In the genomic region with DNA sequence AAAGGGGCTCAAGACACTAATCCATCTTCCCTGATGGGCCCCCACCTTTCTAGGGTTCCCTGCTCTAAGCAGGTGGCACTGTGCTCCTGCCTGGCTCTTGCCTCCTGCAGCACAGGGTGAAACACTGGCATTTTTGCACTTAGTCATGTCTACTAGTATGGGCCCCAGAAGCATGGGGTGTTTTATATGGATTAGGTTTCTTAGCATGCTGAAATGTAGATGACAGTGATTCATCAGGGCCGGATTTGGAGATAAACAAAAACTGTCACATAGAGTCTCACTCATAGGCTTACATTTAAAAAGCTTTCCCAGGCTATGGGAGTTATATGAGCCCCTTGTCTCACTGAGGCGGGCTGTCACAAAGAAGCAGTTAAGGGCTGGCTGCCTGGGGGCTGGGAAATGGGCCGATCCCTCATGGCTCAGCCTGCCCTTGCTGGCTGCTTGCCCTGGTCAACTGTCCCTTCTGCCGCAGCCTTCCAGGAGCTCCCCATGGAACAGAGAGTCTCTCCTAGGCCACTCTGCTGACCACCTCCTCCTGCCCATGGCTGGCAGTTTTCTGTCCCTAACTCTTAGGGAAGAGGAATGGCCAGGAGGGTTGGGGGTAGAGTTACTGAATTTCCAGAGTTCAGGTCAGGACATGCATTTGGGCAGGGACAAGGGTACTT, we compare ENCODE assay signal across 1 cellular context.
TF ChIP-seq lines count a peak whose summit lies in the region.

No MANE protein-coding gene starts in this region.

TF ChIP-seq in HEK293, 187 proteins besides CTCF, POLR2A, EP300 and RAD21 (continued from another document):
- TF ChIP-seq, protein P1, sequence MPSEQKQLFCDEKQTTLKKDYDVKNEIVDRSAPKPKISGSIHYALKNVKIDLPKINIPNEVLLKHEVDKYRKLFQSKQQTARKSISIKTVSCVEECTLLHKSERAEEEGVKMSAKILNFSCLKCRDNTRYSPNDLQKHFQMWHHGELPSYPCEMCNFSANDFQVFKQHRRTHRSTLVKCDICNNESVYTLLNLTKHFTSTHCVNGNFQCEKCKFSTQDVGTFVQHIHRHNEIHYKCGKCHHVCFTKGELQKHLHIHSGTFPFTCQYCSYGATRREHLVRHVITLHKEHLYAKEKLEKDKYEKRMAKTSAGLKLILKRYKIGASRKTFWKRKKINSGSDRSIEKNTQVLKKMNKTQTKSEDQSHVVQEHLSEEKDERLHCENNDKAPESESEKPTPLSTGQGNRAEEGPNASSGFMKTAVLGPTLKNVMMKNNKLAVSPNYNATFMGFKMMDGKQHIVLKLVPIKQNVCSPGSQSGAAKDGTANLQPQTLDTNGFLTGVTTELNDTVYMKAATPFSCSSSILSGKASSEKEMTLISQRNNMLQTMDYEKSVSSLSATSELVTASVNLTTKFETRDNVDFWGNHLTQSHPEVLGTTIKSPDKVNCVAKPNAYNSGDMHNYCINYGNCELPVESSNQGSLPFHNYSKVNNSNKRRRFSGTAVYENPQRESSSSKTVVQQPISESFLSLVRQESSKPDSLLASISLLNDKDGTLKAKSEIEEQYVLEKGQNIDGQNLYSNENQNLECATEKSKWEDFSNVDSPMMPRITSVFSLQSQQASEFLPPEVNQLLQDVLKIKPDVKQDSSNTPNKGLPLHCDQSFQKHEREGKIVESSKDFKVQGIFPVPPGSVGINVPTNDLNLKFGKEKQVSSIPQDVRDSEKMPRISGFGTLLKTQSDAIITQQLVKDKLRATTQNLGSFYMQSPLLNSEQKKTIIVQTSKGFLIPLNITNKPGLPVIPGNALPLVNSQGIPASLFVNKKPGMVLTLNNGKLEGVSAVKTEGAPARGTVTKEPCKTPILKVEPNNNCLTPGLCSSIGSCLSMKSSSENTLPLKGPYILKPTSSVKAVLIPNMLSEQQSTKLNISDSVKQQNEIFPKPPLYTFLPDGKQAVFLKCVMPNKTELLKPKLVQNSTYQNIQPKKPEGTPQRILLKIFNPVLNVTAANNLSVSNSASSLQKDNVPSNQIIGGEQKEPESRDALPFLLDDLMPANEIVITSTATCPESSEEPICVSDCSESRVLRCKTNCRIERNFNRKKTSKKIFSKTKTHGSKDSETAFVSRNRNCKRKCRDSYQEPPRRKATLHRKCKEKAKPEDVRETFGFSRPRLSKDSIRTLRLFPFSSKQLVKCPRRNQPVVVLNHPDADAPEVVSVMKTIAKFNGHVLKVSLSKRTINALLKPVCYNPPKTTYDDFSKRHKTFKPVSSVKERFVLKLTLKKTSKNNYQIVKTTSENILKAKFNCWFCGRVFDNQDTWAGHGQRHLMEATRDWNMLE (tag by site-specific recombination; conservative IDR thresholded peaks at IDR 0.05; ENCODE audit: low read depth), result no peak
- no peak for TF ChIP-seq ZNF558 (tag by site-specific recombination; IDR thresholded peaks at IDR 0.05)
- TF ChIP-seq, protein P2, sequence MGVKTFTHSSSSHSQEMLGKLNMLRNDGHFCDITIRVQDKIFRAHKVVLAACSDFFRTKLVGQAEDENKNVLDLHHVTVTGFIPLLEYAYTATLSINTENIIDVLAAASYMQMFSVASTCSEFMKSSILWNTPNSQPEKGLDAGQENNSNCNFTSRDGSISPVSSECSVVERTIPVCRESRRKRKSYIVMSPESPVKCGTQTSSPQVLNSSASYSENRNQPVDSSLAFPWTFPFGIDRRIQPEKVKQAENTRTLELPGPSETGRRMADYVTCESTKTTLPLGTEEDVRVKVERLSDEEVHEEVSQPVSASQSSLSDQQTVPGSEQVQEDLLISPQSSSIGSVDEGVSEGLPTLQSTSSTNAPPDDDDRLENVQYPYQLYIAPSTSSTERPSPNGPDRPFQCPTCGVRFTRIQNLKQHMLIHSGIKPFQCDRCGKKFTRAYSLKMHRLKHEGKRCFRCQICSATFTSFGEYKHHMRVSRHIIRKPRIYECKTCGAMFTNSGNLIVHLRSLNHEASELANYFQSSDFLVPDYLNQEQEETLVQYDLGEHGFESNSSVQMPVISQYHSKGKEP (tag by site-specific recombination; IDR thresholded peaks at IDR 0.05), result 0 out of 2 replicates have a peak, but pooled peaks have one; percentile 40
- TF ChIP-seq ZFP41 (tag by site-specific recombination; IDR thresholded peaks at IDR 0.05; ENCODE audit: borderline replicate concordance), result no peak
- TF ChIP-seq ZNF112 (tag by site-specific recombination; IDR thresholded peaks at IDR 0.05), result no peak
- TF ChIP-seq OSR2 (tag by site-specific recombination; IDR thresholded peaks at IDR 0.05), result peak; percentile 67
- TF ChIP-seq, protein P3, sequence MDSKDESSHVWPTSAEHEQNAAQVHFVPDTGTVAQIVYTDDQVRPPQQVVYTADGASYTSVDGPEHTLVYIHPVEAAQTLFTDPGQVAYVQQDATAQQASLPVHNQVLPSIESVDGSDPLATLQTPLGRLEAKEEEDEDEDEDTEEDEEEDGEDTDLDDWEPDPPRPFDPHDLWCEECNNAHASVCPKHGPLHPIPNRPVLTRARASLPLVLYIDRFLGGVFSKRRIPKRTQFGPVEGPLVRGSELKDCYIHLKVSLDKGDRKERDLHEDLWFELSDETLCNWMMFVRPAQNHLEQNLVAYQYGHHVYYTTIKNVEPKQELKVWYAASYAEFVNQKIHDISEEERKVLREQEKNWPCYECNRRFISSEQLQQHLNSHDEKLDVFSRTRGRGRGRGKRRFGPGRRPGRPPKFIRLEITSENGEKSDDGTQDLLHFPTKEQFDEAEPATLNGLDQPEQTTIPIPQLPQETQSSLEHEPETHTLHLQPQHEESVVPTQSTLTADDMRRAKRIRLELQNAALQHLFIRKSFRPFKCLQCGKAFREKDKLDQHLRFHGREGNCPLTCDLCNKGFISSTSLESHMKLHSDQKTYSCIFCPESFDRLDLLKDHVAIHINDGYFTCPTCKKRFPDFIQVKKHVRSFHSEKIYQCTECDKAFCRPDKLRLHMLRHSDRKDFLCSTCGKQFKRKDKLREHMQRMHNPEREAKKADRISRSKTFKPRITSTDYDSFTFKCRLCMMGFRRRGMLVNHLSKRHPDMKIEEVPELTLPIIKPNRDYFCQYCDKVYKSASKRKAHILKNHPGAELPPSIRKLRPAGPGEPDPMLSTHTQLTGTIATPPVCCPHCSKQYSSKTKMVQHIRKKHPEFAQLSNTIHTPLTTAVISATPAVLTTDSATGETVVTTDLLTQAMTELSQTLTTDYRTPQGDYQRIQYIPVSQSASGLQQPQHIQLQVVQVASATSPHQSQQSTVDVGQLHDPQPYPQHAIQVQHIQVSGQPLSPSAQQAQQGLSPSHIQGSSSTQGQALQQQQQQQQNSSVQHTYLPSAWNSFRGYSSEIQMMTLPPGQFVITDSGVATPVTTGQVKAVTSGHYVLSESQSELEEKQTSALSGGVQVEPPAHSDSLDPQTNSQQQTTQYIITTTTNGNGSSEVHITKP (tag by site-specific recombination; IDR thresholded peaks at IDR 0.05), result peak; percentile 35; the same call in 1 of the 2 replicates
- peak; percentile 41; the same call in 1 of the 2 replicates for TF ChIP-seq ZNF501 (tag by site-specific recombination; IDR thresholded peaks at IDR 0.05)
- TF ChIP-seq SP2 (tag by site-specific recombination; IDR thresholded peaks at IDR 0.05), result peak; percentile 26; the same call in 1 of the 2 replicates
- no peak for TF ChIP-seq ZNF785 (tag by site-specific recombination; IDR thresholded peaks at IDR 0.05)
- TF ChIP-seq RBAK (tag by site-specific recombination; IDR thresholded peaks at IDR 0.05), result no peak
- TF ChIP-seq, protein P4, sequence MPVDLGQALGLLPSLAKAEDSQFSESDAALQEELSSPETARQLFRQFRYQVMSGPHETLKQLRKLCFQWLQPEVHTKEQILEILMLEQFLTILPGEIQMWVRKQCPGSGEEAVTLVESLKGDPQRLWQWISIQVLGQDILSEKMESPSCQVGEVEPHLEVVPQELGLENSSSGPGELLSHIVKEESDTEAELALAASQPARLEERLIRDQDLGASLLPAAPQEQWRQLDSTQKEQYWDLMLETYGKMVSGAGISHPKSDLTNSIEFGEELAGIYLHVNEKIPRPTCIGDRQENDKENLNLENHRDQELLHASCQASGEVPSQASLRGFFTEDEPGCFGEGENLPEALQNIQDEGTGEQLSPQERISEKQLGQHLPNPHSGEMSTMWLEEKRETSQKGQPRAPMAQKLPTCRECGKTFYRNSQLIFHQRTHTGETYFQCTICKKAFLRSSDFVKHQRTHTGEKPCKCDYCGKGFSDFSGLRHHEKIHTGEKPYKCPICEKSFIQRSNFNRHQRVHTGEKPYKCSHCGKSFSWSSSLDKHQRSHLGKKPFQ (tag by site-specific recombination; IDR thresholded peaks at IDR 0.05), result no peak
- TF ChIP-seq, protein P5, sequence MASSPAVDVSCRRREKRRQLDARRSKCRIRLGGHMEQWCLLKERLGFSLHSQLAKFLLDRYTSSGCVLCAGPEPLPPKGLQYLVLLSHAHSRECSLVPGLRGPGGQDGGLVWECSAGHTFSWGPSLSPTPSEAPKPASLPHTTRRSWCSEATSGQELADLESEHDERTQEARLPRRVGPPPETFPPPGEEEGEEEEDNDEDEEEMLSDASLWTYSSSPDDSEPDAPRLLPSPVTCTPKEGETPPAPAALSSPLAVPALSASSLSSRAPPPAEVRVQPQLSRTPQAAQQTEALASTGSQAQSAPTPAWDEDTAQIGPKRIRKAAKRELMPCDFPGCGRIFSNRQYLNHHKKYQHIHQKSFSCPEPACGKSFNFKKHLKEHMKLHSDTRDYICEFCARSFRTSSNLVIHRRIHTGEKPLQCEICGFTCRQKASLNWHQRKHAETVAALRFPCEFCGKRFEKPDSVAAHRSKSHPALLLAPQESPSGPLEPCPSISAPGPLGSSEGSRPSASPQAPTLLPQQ (tag by site-specific recombination; IDR thresholded peaks at IDR 0.05), result peak; percentile 97
- peak; percentile 76 for TF ChIP-seq ZNF600 (tag by site-specific recombination; IDR thresholded peaks at IDR 0.05)
- TF ChIP-seq ZNF629 (tag by site-specific recombination; IDR thresholded peaks at IDR 0.05), result peak; percentile 57
- peak; percentile 14; the same call in 1 of the 2 replicates for TF ChIP-seq IKZF3 (tag by site-specific recombination; IDR thresholded peaks at IDR 0.05)
- TF ChIP-seq ZNF138 (tag by site-specific recombination; IDR thresholded peaks at IDR 0.05; ENCODE audit: borderline replicate concordance), result no peak
- peak; percentile 95 for TF ChIP-seq ZFP69B (tag by site-specific recombination; IDR thresholded peaks at IDR 0.05)
- TF ChIP-seq, protein P6, sequence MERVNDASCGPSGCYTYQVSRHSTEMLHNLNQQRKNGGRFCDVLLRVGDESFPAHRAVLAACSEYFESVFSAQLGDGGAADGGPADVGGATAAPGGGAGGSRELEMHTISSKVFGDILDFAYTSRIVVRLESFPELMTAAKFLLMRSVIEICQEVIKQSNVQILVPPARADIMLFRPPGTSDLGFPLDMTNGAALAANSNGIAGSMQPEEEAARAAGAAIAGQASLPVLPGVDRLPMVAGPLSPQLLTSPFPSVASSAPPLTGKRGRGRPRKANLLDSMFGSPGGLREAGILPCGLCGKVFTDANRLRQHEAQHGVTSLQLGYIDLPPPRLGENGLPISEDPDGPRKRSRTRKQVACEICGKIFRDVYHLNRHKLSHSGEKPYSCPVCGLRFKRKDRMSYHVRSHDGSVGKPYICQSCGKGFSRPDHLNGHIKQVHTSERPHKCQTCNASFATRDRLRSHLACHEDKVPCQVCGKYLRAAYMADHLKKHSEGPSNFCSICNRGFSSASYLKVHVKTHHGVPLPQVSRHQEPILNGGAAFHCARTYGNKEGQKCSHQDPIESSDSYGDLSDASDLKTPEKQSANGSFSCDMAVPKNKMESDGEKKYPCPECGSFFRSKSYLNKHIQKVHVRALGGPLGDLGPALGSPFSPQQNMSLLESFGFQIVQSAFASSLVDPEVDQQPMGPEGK (tag by site-specific recombination; IDR thresholded peaks at IDR 0.05), result peak; percentile 55
- TF ChIP-seq, protein P7, sequence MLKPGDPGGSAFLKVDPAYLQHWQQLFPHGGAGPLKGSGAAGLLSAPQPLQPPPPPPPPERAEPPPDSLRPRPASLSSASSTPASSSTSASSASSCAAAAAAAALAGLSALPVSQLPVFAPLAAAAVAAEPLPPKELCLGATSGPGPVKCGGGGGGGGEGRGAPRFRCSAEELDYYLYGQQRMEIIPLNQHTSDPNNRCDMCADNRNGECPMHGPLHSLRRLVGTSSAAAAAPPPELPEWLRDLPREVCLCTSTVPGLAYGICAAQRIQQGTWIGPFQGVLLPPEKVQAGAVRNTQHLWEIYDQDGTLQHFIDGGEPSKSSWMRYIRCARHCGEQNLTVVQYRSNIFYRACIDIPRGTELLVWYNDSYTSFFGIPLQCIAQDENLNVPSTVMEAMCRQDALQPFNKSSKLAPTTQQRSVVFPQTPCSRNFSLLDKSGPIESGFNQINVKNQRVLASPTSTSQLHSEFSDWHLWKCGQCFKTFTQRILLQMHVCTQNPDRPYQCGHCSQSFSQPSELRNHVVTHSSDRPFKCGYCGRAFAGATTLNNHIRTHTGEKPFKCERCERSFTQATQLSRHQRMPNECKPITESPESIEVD (tag by site-specific recombination; IDR thresholded peaks at IDR 0.05), result peak; percentile 58; the same call in 1 of the 2 replicates
- no peak for TF ChIP-seq ZNF623 (tag by site-specific recombination; IDR thresholded peaks at IDR 0.05)
- TF ChIP-seq ZNF24 (tag by site-specific recombination; IDR thresholded peaks at IDR 0.05), result peak; percentile 68; the same call in 1 of the 2 replicates
- no peak for TF ChIP-seq ZNF560 (tag by site-specific recombination; IDR thresholded peaks at IDR 0.05; ENCODE audit: borderline replicate concordance)
- TF ChIP-seq, protein P8, sequence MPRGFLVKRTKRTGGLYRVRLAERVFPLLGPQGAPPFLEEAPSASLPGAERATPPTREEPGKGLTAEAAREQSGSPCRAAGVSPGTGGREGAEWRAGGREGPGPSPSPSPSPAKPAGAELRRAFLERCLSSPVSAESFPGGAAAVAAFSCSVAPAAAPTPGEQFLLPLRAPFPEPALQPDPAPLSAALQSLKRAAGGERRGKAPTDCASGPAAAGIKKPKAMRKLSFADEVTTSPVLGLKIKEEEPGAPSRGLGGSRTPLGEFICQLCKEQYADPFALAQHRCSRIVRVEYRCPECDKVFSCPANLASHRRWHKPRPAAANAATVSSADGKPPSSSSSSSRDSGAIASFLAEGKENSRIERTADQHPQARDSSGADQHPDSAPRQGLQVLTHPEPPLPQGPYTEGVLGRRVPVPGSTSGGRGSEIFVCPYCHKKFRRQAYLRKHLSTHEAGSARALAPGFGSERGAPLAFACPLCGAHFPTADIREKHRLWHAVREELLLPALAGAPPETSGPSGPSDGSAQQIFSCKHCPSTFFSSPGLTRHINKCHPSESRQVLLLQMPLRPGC (tag by site-specific recombination; IDR thresholded peaks at IDR 0.05), result peak; percentile 40; the same call in 1 of the 2 replicates
- no peak for TF ChIP-seq ZNF529 (tag by site-specific recombination; IDR thresholded peaks at IDR 0.05; ENCODE audit: insufficient replicate concordance)
- TF ChIP-seq ZEB2 (tag by site-specific recombination; IDR thresholded peaks at IDR 0.05), result peak; percentile 89; the same call in 1 of the 2 replicates
- TF ChIP-seq ZNF324 (tag by site-specific recombination; IDR thresholded peaks at IDR 0.05), result no peak
- no peak for TF ChIP-seq ZNF114 (tag by site-specific recombination; IDR thresholded peaks at IDR 0.05)
- TF ChIP-seq KLF8 (tag by site-specific recombination; IDR thresholded peaks at IDR 0.05), result no peak; the same call in 1 of the 2 replicates
